Comparison of ENCODE assay signal across 15 cellular contexts in genomic region chr12:22530-23201, GRCh38. TPM values are rescaled to one million over a fixed set of nuclear protein-coding genes. Genes with fewer than 3 reads are reported as not detected.
DNase-seq lines count a peak whose midpoint lies in the region; ATAC-seq and TF ChIP-seq lines count a peak whose summit lies in the region.
"Had no signal": no experiment of that assay in that cellular context is flagged by ENCODE, and none has a peak within 500 bp of the region (broad histone marks: within the 10 kb centered on the region; RNA-seq: fewer than 3 reads in every experiment).

No MANE protein-coding gene starts in this region.

- no peaks in the 10 kb centered on the region for H3F3A ChIP-seq in smooth muscle cell (ENCODE audit: low read depth)

- POLR2A ChIA-PET in activated CD8-positive, alpha-beta T cell treated with anti-CD3 and anti-CD28 coated beads for 36 hours (lab: Charles Lee) = no interaction called here

- H3K27me3 ChIP-seq in lung (ENCODE audit: control insufficient read depth, insufficient read depth) (no peaks in the 10 kb centered on the region), smooth muscle cell (ENCODE audit: low read depth) (no peaks in the 10 kb centered on the region), thyroid gland (no peaks in the 10 kb centered on the region)
- H3K27me3 ChIP-seq: dorsolateral prefrontal cortex had no signal

- no peak overlapping the region for H2AFZ ChIP-seq in smooth muscle cell (ENCODE audit: low read depth)

- H3K27ac ChIP-seq in lung (ENCODE audit: low read depth in 1 of 2, low read length in 1 of 2) = peak overlapping the region in 1 of 2 donors; percentile 24
- no peak overlapping the region for H3K27ac ChIP-seq in smooth muscle cell (ENCODE audit: low read depth)
- no peak overlapping the region for H3K27ac ChIP-seq in thyroid gland
- H3K27ac ChIP-seq: RWPE1 had no signal

- H3K36me3 Mint-ChIP-seq in activated CD8-positive, alpha-beta T cell treated with anti-CD3 and anti-CD28 coated beads for 36 hours (ENCODE audit: low read depth) = peaks cover 12% of the 10 kb centered on the region

- DNase-seq in AG08395 (ENCODE audit: low spot score) (peak; percentile 1), GM03348 (ENCODE audit: low spot score) (peak; percentile 11), lung (ENCODE audit: low spot score) (peak; percentile 26), smooth muscle cell (lab: John Stamatoyannopoulos, UW; ENCODE audit: unreplicated experiment) (no peak), thyroid gland (no peak), SIG-M5 treated with dmso at 0.1 percent for 504 hours (lab: John Stamatoyannopoulos, UW; ENCODE audit: unreplicated experiment) (no peak), SKM-1 treated with dmso at 0.1 percent for 144 hours (lab: John Stamatoyannopoulos, UW; ENCODE audit: unreplicated experiment) (no peak)
- no peak for DNase-seq in activated CD8-positive, alpha-beta T cell treated with anti-CD3 and anti-CD28 coated beads for 36 hours
- DNase-seq: activated effector memory CD4-positive, alpha-beta T cell treated with Interleukin-2 at 50 U/mL for 16 hours; mesenchymal stem cell; NCI-H2107 had no signal

- H4K20me1 ChIP-seq in smooth muscle cell (ENCODE audit: low read depth) = peaks cover 28% of the 10 kb centered on the region

- 71 to 80% methylated on average over 12 of the region's 12 CpGs for WGBS in lung, 2 donors
- whole genome bisulfite sequencing in smooth muscle cell (ENCODE audit: low lambda C conversion rate) = 87% methylated on average over 12 of the region's 12 CpGs
- WGBS in thyroid gland, 2 donors = 75 to 85% methylated on average over 10 to 12 of the region's 12 CpGs

- H3K4me1 Mint-ChIP-seq in activated CD8-positive, alpha-beta T cell treated with anti-CD3 and anti-CD28 coated beads for 36 hours (ENCODE audit: low read depth) = peaks cover 13% of the 10 kb centered on the region

- peak overlapping the region; percentile 28 for H3K27ac Mint-ChIP-seq in activated CD8-positive, alpha-beta T cell treated with anti-CD3 and anti-CD28 coated beads for 36 hours
- H3K27ac Mint-ChIP-seq: T-helper 2 cell treated with Interferon-gamma antibody and Interleukin-4, amounts not matched to agents 5 μg/mL and 100 μg/mL, for 36 hours had no signal

- H3K9ac ChIP-seq in smooth muscle cell (ENCODE audit: low read depth) = no peak overlapping the region

- peaks cover 4 to 15% of the 10 kb centered on the region in 2 donors for H3K36me3 ChIP-seq in lung (ENCODE audit: control insufficient read depth in 2 of 2, insufficient read depth in 2 of 2, low read length in 2 of 2)
- H3K36me3 ChIP-seq in smooth muscle cell (ENCODE audit: low read depth) = no peaks in the 10 kb centered on the region
- H3K36me3 ChIP-seq in thyroid gland = peaks cover 8 to 10% of the 10 kb centered on the region in 2 donors

- H3K4me3 Mint-ChIP-seq in activated CD8-positive, alpha-beta T cell treated with anti-CD3 and anti-CD28 coated beads for 36 hours = no peak overlapping the region
- H3K4me3 Mint-ChIP-seq: T-helper 2 cell treated with Interferon-gamma antibody and Interleukin-4, amounts not matched to agents 5 μg/mL and 100 μg/mL, for 36 hours had no signal

- no peaks in the 10 kb centered on the region for H3K27me3 Mint-ChIP-seq in activated CD8-positive, alpha-beta T cell treated with anti-CD3 and anti-CD28 coated beads for 36 hours

- TF ChIP-seq CTCF in activated CD8-positive, alpha-beta T cell treated with anti-CD3 and anti-CD28 coated beads for 36 hours (IDR thresholded peaks at IDR 0.05) = no peak
- TF ChIP-seq CTCF in lung (IDR thresholded peaks at IDR 0.05; ENCODE audit: control extremely low read depth, extremely low read depth) (no peak), smooth muscle cell (IDR thresholded peaks at IDR 0.05; ENCODE audit: borderline replicate concordance, insufficient read depth, poor library complexity, severe bottlenecking) (no peak), thyroid gland (IDR thresholded peaks at IDR 0.05) (no peak)

- H3K79me2 ChIP-seq in smooth muscle cell (ENCODE audit: low read depth) = no peaks in the 10 kb centered on the region

- ATAC-seq in activated CD8-positive, alpha-beta T cell treated with anti-CD3 and anti-CD28 coated beads for 36 hours = no peak
- no peak for ATAC-seq in lung (ENCODE audit: insufficient read depth, low FRiP score)

- H3K4me1 ChIP-seq in lung (ENCODE audit: control insufficient read depth in 2 of 2, insufficient read depth in 2 of 2, low read length in 2 of 2) (peaks cover 0 to 5% of the 10 kb centered on the region in 2 donors), smooth muscle cell (ENCODE audit: low read depth) (no peaks in the 10 kb centered on the region), thyroid gland (no peaks in the 10 kb centered on the region)

- TF ChIP-seq POLR2A in thyroid gland (IDR thresholded peaks at IDR 0.05) = no peak

- no peaks in the 10 kb centered on the region for H3K9me3 Mint-ChIP-seq in activated CD8-positive, alpha-beta T cell treated with anti-CD3 and anti-CD28 coated beads for 36 hours
- H3K9me3 Mint-ChIP-seq: T-helper 2 cell treated with Interferon-gamma antibody and Interleukin-4, amounts not matched to agents 5 μg/mL and 100 μg/mL, for 36 hours had no signal

- H3K9me3 ChIP-seq in lung (ENCODE audit: control insufficient read depth in 2 of 2, insufficient read depth in 1 of 2, low read length in 1 of 2) = no peaks in the 10 kb centered on the region
- no peaks in the 10 kb centered on the region for H3K9me3 ChIP-seq in smooth muscle cell (replicated peaks; ENCODE audit: low read depth)
- H3K9me3 ChIP-seq in thyroid gland = no peaks in the 10 kb centered on the region

- H3K4me3 ChIP-seq in lung (no peak overlapping the region), smooth muscle cell (no peak overlapping the region), thyroid gland (replicated peaks in 1 of 3) (no peak overlapping the region)
- H3K4me3 ChIP-seq: dorsolateral prefrontal cortex had no signal

- CTCF ChIA-PET in activated CD8-positive, alpha-beta T cell treated with anti-CD3 and anti-CD28 coated beads for 36 hours (lab: Charles Lee) = no interaction called here

- no peak overlapping the region for H3K4me2 ChIP-seq in smooth muscle cell

- intact Hi-C loops in activated CD8-positive, alpha-beta T cell treated with anti-CD3 and anti-CD28 coated beads for 36 hours (cut with micrococcal nuclease) = no loop called here
- intact Hi-C loops in thyroid gland (cut with DNase I) = no loop called here

RNA-seq across cellular contexts. Expression of gene IQSEC3, which starts 43.9 kb away (rescaled TPM):
- total RNA-seq in activated CD8-positive, alpha-beta T cell treated with anti-CD3 and anti-CD28 coated beads for 36 hours = 1 to 10 TPM; 2.5 to 2.7 TPM
- total RNA-seq in lung (1 to 10 TPM in 1 of 2 donors, under 1 TPM in 1; 0.51 to 7.5 TPM), smooth muscle cell (0.72 and 1.2 TPM in 2 replicates), thyroid gland (1 to 10 TPM in 2 of 4 donors, under 1 TPM in 2; 0.27 to 1.3 (median 1.0) TPM)
- polyA plus RNA-seq in lung (1 to 10 TPM in 1 of 2 donors, under 1 TPM in 1; 0.29 to 2.5 TPM), smooth muscle cell (1.9 and 2.4 TPM in 2 replicates)
- polyA plus RNA-seq: BJ had no signal

Comparison
In these comparisons a context has a peak if more than half of its experiments do, and no peak if none do; other contexts are left out.
1. DNase-seq: peak in AG08395 (single experiment), GM03348 (single experiment) and lung (single experiment); none in activated CD8-positive, alpha-beta T cell treated with anti-CD3 and anti-CD28 coated beads for 36 hours (single experiment), smooth muscle cell (single experiment), thyroid gland (0 of 2), SIG-M5 treated with dmso at 0.1 percent for 504 hours (single experiment) and SKM-1 treated with dmso at 0.1 percent for 144 hours (single experiment).